Comparison of ENCODE assay signal across 3 cellular contexts in genomic region chr19:422917-423226, GRCh38. TPM values are rescaled to one million over a fixed set of nuclear protein-coding genes. Genes with fewer than 3 reads are reported as not detected.
"Had no signal": no experiment of that assay in that cellular context is flagged by ENCODE, and none has a peak within 500 bp of the region (broad histone marks: within the 10 kb centered on the region; RNA-seq: fewer than 3 reads in every experiment).

No MANE protein-coding gene starts in this region.

RNA-seq across cellular contexts. Expression of gene C2CD4C, which starts 13.9 kb away (rescaled TPM):
- total RNA-seq: HepG2, HFFc6 had no signal

RNA-seq across cellular contexts. Expression of gene SHC2, which starts 38.0 kb away (rescaled TPM):
- total RNA-seq: GM23248, HFFc6 had no signal
